Comparison of ENCODE assay signal across 13 cellular contexts in the genomic region with DNA sequence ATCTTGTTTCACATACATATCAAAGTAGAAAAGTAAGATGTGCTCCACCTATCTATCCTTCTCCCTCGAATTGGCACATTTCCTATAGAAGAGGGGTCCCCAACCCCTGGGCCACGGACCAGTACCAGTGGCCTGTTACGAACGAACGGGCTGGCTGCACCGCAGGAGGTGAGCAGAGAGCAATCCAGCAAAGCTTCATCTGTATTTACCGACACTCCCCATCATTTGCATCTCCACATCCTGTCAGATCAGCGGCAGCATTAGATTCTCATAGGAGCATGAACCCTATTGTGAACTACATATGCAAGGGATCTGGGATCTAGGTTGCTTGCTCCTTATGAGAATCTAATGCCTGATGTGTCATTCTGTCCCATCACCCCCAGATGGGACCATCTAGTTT.
A peak's percentile ranks its signal among the peaks of the same experiment; 100 is the strongest.
DNase-seq lines count a peak whose midpoint lies in the region; ATAC-seq and TF ChIP-seq lines count a peak whose summit lies in the region.
"Had no signal": no experiment of that assay in that cellular context is flagged by ENCODE, and none has a peak within 500 bp of the region (broad histone marks: within the 10 kb centered on the region; RNA-seq: fewer than 3 reads in every experiment).

No MANE protein-coding gene starts in this region.

- peak overlapping the region in 7 of 8 donors; percentile 60 to 86 (median 79) for H3K27ac ChIP-seq in spleen
- no peak overlapping the region for H3K27ac ChIP-seq in gastrocnemius medialis
- H3K27ac ChIP-seq: 22Rv1, neural progenitor cell had no signal

- 46 to 76% (median 70%) methylated on average over 8 of the region's 8 CpGs for WGBS in spleen, 5 donors

- H3K27me3 ChIP-seq in spleen (replicated peaks in 1 of 7) = no peaks in the 10 kb centered on the region
- no peaks in the 10 kb centered on the region for H3K27me3 ChIP-seq in gastrocnemius medialis
- H3K27me3 ChIP-seq: neural progenitor cell had no signal

- H3K4me1 ChIP-seq in spleen (peaks cover 4 to 65% (median 20%) of the 10 kb centered on the region in 6 donors), gastrocnemius medialis (no peaks in the 10 kb centered on the region)

- peaks cover 0 to 80% (median 11%) of the 10 kb centered on the region in 6 donors for H3K36me3 ChIP-seq in spleen
- peaks cover 0 to 41% of the 10 kb centered on the region in 2 donors for H3K36me3 ChIP-seq in gastrocnemius medialis

- TF ChIP-seq POLR2A in spleen (IDR thresholded peaks at IDR 0.05) (peak in 2 of 3 donors; percentile 49 to 71), gastrocnemius medialis (IDR thresholded peaks at IDR 0.05) (no peak)

- peak overlapping the region in 4 of 8 donors; percentile 11 to 61 (median 16) for H3K4me3 ChIP-seq in spleen
- no peak overlapping the region for H3K4me3 ChIP-seq in gastrocnemius medialis
- H3K4me3 ChIP-seq: neural progenitor cell had no signal

- in situ Hi-C loops in gastrocnemius medialis (cut with MboI; ENCODE audit: low sequenced_read_pairs in 4 of 4) = no loop called here

- peak; percentile 55 to 86 for DNase-seq in NCI-H2081 (lab: John Stamatoyannopoulos, UW)
- no peak for DNase-seq in NCI-H2081 treated with DMSO at 0.1 percent for 48 hours (lab: John Stamatoyannopoulos, UW)
- DNase-seq in NCI-H146 (lab: John Stamatoyannopoulos, UW) = peak; percentile 58
- peak; percentile 84 for DNase-seq in spleen
- DNase-seq in stimulated activated CD4-positive, alpha-beta T cell treated with anti-CD3 and anti-CD28 coated beads, Interleukin-12 subunit alpha, Interleukin-12 subunit beta, amount 100 ng/mL, for 4 hours = no peak
- no peak for DNase-seq in gastrocnemius medialis
- DNase-seq in sciatic nerve (ENCODE audit: low spot score) = no peak
- DNase-seq: activated CD4-positive, alpha-beta memory T cell treated with anti-CD3 and anti-CD28 coated beads, Interleukin-2, amount 10 ng/mL, durations not matched to agents 7 days and 5 days; DND-41; stimulated activated CD8-positive, alpha-beta memory T cell treated with anti-CD3 and anti-CD28 coated beads, Interleukin-4, amount 100 ng/mL, for 48 hours had no signal

- ATAC-seq in HG02759 (IDR thresholded peaks at IDR 0.05; ENCODE audit: unreplicated experiment) (peak; percentile 59), gastrocnemius medialis (no peak), sciatic nerve (no peak)

- H3K9me3 ChIP-seq in spleen (no peaks in the 10 kb centered on the region), gastrocnemius medialis (no peaks in the 10 kb centered on the region)

- intact Hi-C loops in spleen (cut with DNase I; ENCODE audit: low total_unique reads) (no loop called here), gastrocnemius medialis (cut with DNase I; ENCODE audit: low total_unique reads) (no loop called here), sciatic nerve (cut with DNase I) (no loop called here)

- TF ChIP-seq CTCF in spleen (IDR thresholded peaks at IDR 0.05 in 8 of 11, conservative IDR thresholded peaks at IDR 0.05 in 3 of 11) (no peak), gastrocnemius medialis (IDR thresholded peaks at IDR 0.05 in 4 of 5, conservative IDR thresholded peaks at IDR 0.05 in 1 of 5) (no peak)

Comparison
In these comparisons a context has a peak if more than half of its experiments do, and no peak if none do; other contexts are left out.
1. DNase-seq: peak in NCI-H2081 (2 of 2), NCI-H146 (single experiment) and spleen (single experiment); none in NCI-H2081 treated with DMSO at 0.1 percent for 48 hours (single experiment), stimulated activated CD4-positive, alpha-beta T cell treated with anti-CD3 and anti-CD28 coated beads, Interleukin-12 subunit alpha, Interleukin-12 subunit beta, amount 100 ng/mL, for 4 hours (single experiment), gastrocnemius medialis (0 of 2) and sciatic nerve (single experiment).
2. H3K27ac ChIP-seq: peak in spleen (7 of 8); none in gastrocnemius medialis (0 of 4).
3. POLR2A ChIP-seq: peak in spleen (2 of 3); none in gastrocnemius medialis (0 of 2).